Comparison of ENCODE assay signal across 23 cellular contexts in genomic region chr6:13629459-13630116, GRCh38. TPM values are rescaled to one million over a fixed set of nuclear protein-coding genes. Genes with fewer than 3 reads are reported as not detected.
A peak's percentile ranks its signal among the peaks of the same experiment; 100 is the strongest.
DNase-seq lines count a peak whose midpoint lies in the region; ATAC-seq and TF ChIP-seq lines count a peak whose summit lies in the region.
"Had no signal": no experiment of that assay in that cellular context is flagged by ENCODE, and none has a peak within 500 bp of the region (broad histone marks: within the 10 kb centered on the region; RNA-seq: fewer than 3 reads in every experiment).

No MANE protein-coding gene starts in this region.

- H4K20me1 ChIP-seq in GM23338 (replicated peaks; ENCODE audit: insufficient read depth) = no peaks in the 10 kb centered on the region

- TF ChIP-seq POLR2A in erythroblast (IDR thresholded peaks at IDR 0.05; ENCODE audit: low read length) = no peak

- no peaks in the 10 kb centered on the region for H3K9me3 ChIP-seq in WERI-Rb-1 (ENCODE audit: severe bottlenecking)
- H3K9me3 ChIP-seq: SJSA1, upper lobe of left lung had no signal

- no peaks in the 10 kb centered on the region for H3K79me2 ChIP-seq in GM23338 (replicated peaks; ENCODE audit: insufficient read depth)

- peaks cover 16% of the 10 kb centered on the region for H3K4me1 Mint-ChIP-seq in T-helper 1 cell treated with Interleukin-12 subunit alpha and Interleukin-12 subunit beta and Interleukin-4 antibody, amounts not matched to agents 30 μg/mL and 1 μg/mL, for 36 hours (ENCODE audit: low read depth)
- H3K4me1 Mint-ChIP-seq in GM23338 (peaks cover 7% of the 10 kb centered on the region), memory B cell (peaks cover 8% of the 10 kb centered on the region)
- H3K4me1 Mint-ChIP-seq in activated naive CD8-positive, alpha-beta T cell treated with anti-CD3 and anti-CD28 coated beads for 36 hours = peaks cover 35% of the 10 kb centered on the region

- H3F3A ChIP-seq in GM23338 (replicated peaks; ENCODE audit: low read depth) = no peaks in the 10 kb centered on the region

- DNase-seq in T-helper 1 cell = no peak
- DNase-seq in GM23338 (ENCODE audit: low spot score) = no peak
- DNase-seq in activated naive CD8-positive, alpha-beta T cell treated with anti-CD3 and anti-CD28 coated beads for 36 hours = no peak
- DNase-seq in memory B cell (ENCODE audit: low spot score in 2 of 2) = no peak
- no peak for DNase-seq in D341Med (ENCODE audit: low spot score)
- no peak for DNase-seq in erythroblast (lab: John Stamatoyannopoulos, UW)
- no peak for DNase-seq in WERI-Rb-1
- DNase-seq: amygdala; COR-L47; hypothalamus; KBM-7; NCI-H146; NCI-H2171 treated with DMSO at 0.1 percent for 48 hours; NCI-H524 treated with DMSO at 0.1 percent for 48 hours; retina; stimulated activated CD4-positive, alpha-beta T cell treated with anti-CD3 and anti-CD28 coated beads, Interleukin-4, amount 100 ng/mL, for 4 hours; upper lobe of left lung had no signal

- H3K4me3 Mint-ChIP-seq in T-helper 1 cell treated with Interleukin-12 subunit alpha and Interleukin-12 subunit beta and Interleukin-4 antibody, amounts not matched to agents 30 μg/mL and 1 μg/mL, for 36 hours = no peak overlapping the region
- no peak overlapping the region for H3K4me3 Mint-ChIP-seq in GM23338
- peak overlapping the region; percentile 30 for H3K4me3 Mint-ChIP-seq in activated naive CD8-positive, alpha-beta T cell treated with anti-CD3 and anti-CD28 coated beads for 36 hours
- H3K4me3 Mint-ChIP-seq in memory B cell = no peak overlapping the region

- ATAC-seq in GM23338 (no peak), memory B cell (ENCODE audit: low read depth) (no peak)

- no peaks in the 10 kb centered on the region for H3K27me3 Mint-ChIP-seq in T-helper 1 cell treated with Interleukin-12 subunit alpha and Interleukin-12 subunit beta and Interleukin-4 antibody, amounts not matched to agents 30 μg/mL and 1 μg/mL, for 36 hours (ENCODE audit: low read depth)
- peaks cover 1% of the 10 kb centered on the region for H3K27me3 Mint-ChIP-seq in GM23338 (ENCODE audit: insufficient read depth, low read depth, poor library complexity)
- H3K27me3 Mint-ChIP-seq in activated naive CD8-positive, alpha-beta T cell treated with anti-CD3 and anti-CD28 coated beads for 36 hours = no peaks in the 10 kb centered on the region
- H3K27me3 Mint-ChIP-seq in memory B cell = no peaks in the 10 kb centered on the region

- no peaks in the 10 kb centered on the region for H3K27me3 ChIP-seq in GM23338 (ENCODE audit: insufficient read depth)
- H3K27me3 ChIP-seq in WERI-Rb-1 (ENCODE audit: insufficient read depth, low read depth, severe bottlenecking) = no peaks in the 10 kb centered on the region
- H3K27me3 ChIP-seq: SJSA1, upper lobe of left lung had no signal

- H3K27ac ChIP-seq in GM23338 (ENCODE audit: low read depth) (peak overlapping the region; percentile 35; the same call in 1 of the 2 replicates), WERI-Rb-1 (no peak overlapping the region)
- H3K27ac ChIP-seq: 22Rv1, SJSA1, upper lobe of left lung, VCaP had no signal

- no peaks in the 10 kb centered on the region for H3K4me1 ChIP-seq in GM23338 (ENCODE audit: insufficient read depth)

- TF ChIP-seq CTCF in GM23338 (conservative IDR thresholded peaks at IDR 0.05; ENCODE audit: low read depth in 2 of 2) (no peak), WERI-Rb-1 (IDR thresholded peaks at IDR 0.05; ENCODE audit: low read depth, low read length) (no peak)

- H3K36me3 ChIP-seq in GM23338 (ENCODE audit: insufficient read depth) (0 out of 2 replicates have a peak, but pooled peaks cover 3% of the 10 kb centered on the region), WERI-Rb-1 (peaks cover 65% of the 10 kb centered on the region)

- peak overlapping the region; percentile 3 for H3K27ac Mint-ChIP-seq in T-helper 1 cell treated with Interleukin-12 subunit alpha and Interleukin-12 subunit beta and Interleukin-4 antibody, amounts not matched to agents 30 μg/mL and 1 μg/mL, for 36 hours
- H3K27ac Mint-ChIP-seq in GM23338 (no peak overlapping the region; the same call in 1 of the 2 replicates), memory B cell (peak overlapping the region; percentile 89)
- peak overlapping the region; percentile 86 for H3K27ac Mint-ChIP-seq in activated naive CD8-positive, alpha-beta T cell treated with anti-CD3 and anti-CD28 coated beads for 36 hours

- no peak overlapping the region for H3K4me2 ChIP-seq in GM23338
- H3K4me2 ChIP-seq: smooth muscle cell had no signal

- no peaks in the 10 kb centered on the region for H3K9me3 Mint-ChIP-seq in T-helper 1 cell treated with Interleukin-12 subunit alpha and Interleukin-12 subunit beta and Interleukin-4 antibody, amounts not matched to agents 30 μg/mL and 1 μg/mL, for 36 hours
- no peaks in the 10 kb centered on the region for H3K9me3 Mint-ChIP-seq in GM23338
- no peaks in the 10 kb centered on the region for H3K9me3 Mint-ChIP-seq in activated naive CD8-positive, alpha-beta T cell treated with anti-CD3 and anti-CD28 coated beads for 36 hours
- no peaks in the 10 kb centered on the region for H3K9me3 Mint-ChIP-seq in memory B cell

- H3K9me2 ChIP-seq in GM23338 (ENCODE audit: insufficient read depth) = no peaks in the 10 kb centered on the region

- peaks cover 41% of the 10 kb centered on the region for H3K36me3 Mint-ChIP-seq in T-helper 1 cell treated with Interleukin-12 subunit alpha and Interleukin-12 subunit beta and Interleukin-4 antibody, amounts not matched to agents 30 μg/mL and 1 μg/mL, for 36 hours (ENCODE audit: low read depth)
- peaks cover 31% of the 10 kb centered on the region for H3K36me3 Mint-ChIP-seq in GM23338 (ENCODE audit: low read depth)
- H3K36me3 Mint-ChIP-seq in activated naive CD8-positive, alpha-beta T cell treated with anti-CD3 and anti-CD28 coated beads for 36 hours = peaks cover 49% of the 10 kb centered on the region
- H3K36me3 Mint-ChIP-seq in memory B cell = peaks cover 14% of the 10 kb centered on the region

- H2AFZ ChIP-seq in GM23338 = no peak overlapping the region

- no peak overlapping the region for H3K4me3 ChIP-seq in GM23338
- H3K4me3 ChIP-seq in WERI-Rb-1 (ENCODE audit: low read depth, low read length) = no peak overlapping the region
- H3K4me3 ChIP-seq: lung, SJSA1, smooth muscle cell, upper lobe of left lung had no signal

TF ChIP-seq in GM23338, 12 proteins besides CTCF, POLR2A, EP300 and RAD21 (continues in another document):
- TF ChIP-seq EZH2phosphoT487 (IDR thresholded peaks at IDR 0.05; ENCODE audit: unreplicated experiment) (no peak), REST (IDR thresholded peaks at IDR 0.05; ENCODE audit: unreplicated experiment) (no peak), STAT1 (IDR thresholded peaks at IDR 0.05; ENCODE audit: unreplicated experiment) (no peak), CREB1 (CRISPR knock-in tag; IDR thresholded peaks at IDR 0.05; ENCODE audit: low read depth) (no peak), EZH2 (IDR thresholded peaks at IDR 0.05; ENCODE audit: low read depth, unreplicated experiment) (no peak), NANOG (IDR thresholded peaks at IDR 0.05; ENCODE audit: borderline replicate concordance) (no peak), POLR2AphosphoS5 (IDR thresholded peaks at IDR 0.05; ENCODE audit: low read depth) (no peak), ZNF114 (CRISPR knock-in tag; IDR thresholded peaks at IDR 0.05) (no peak), ETS1 (IDR thresholded peaks at IDR 0.05) (no peak), JUNB (IDR thresholded peaks at IDR 0.05; ENCODE audit: unreplicated experiment) (no peak)

RNA-seq across cellular contexts. Expression of gene NOL7, which starts 14.5 kb away (rescaled TPM):
- total RNA-seq in GM23338 (2014; rRNA removed; shearing (Covaris generic)) = 97.2 and 110 TPM in 2 replicates
- polyA plus RNA-seq in GM23338 (2016; fragmentation: Nextera tagmentation; extraction: Ambion mirVana) = 251 and 253 TPM in 2 replicates
- 100 to 1,000 TPM; 121 to 123 TPM for total RNA-seq in activated naive CD8-positive, alpha-beta T cell treated with anti-CD3 and anti-CD28 coated beads for 36 hours

RNA-seq across cellular contexts. Expression of gene SIRT5, which starts 55.2 kb away (rescaled TPM):
- 11.8 and 13.1 TPM in 2 replicates for total RNA-seq in GM23338 (2014; rRNA removed; shearing (Covaris generic))
- polyA plus RNA-seq in GM23338 (2016; fragmentation: Nextera tagmentation; extraction: Ambion mirVana) = 7.4 and 9.8 TPM in 2 replicates
- total RNA-seq in activated naive CD8-positive, alpha-beta T cell treated with anti-CD3 and anti-CD28 coated beads for 36 hours = 1 to 10 TPM; 8.9 to 9.9 TPM
